In genomic region chr5:88672644-88673493, GRCh38 we compare ENCODE assay signal across 13 cellular contexts.
DNase-seq lines count a peak whose midpoint lies in the region; ATAC-seq and TF ChIP-seq lines count a peak whose summit lies in the region.
"Had no signal": no experiment of that assay in that cellular context is flagged by ENCODE, and none has a peak within 500 bp of the region (broad histone marks: within the 10 kb centered on the region; RNA-seq: fewer than 3 reads in every experiment).

No MANE protein-coding gene starts in this region.

- H3K4me1 ChIP-seq in MM.1S (ENCODE audit: low read length), result peaks cover 33% of the 10 kb centered on the region

- H3K27ac Mint-ChIP-seq in naive B cell (peak overlapping the region in 4 of 6 donors; percentile 86 to 98 (median 92)), HFFc6 (no peak overlapping the region)

- H3K27me3 ChIP-seq in MM.1S (replicated peaks; ENCODE audit: insufficient read depth, low read length), result no peaks in the 10 kb centered on the region
- H3K27me3 ChIP-seq: SJSA1 had no signal

- peaks cover 41% of the 10 kb centered on the region for H3F3A ChIP-seq in MM.1S (ENCODE audit: insufficient read depth, low read length)

- no peak for TF ChIP-seq POLR2A in GM18505 (IDR thresholded peaks at IDR 0.05; ENCODE audit: borderline replicate concordance, extremely low read depth, insufficient read depth, insufficient read length)

- H3K9me3 Mint-ChIP-seq in naive B cell (peaks cover 4 to 40% (median 28%) of the 10 kb centered on the region in 7 donors), HFFc6 (no peaks in the 10 kb centered on the region)

- DNase-seq in Daoy (ENCODE audit: low read depth) (peak; percentile 57), MM.1S (no peak), astrocyte of the spinal cord (ENCODE audit: low read depth, low spot score) (peak; percentile 87), naive B cell (no peak), SW480 (ENCODE audit: low spot score) (no peak), HFFc6 (no peak)
- DNase-seq: activated effector memory CD4-positive, alpha-beta T cell treated with anti-CD3 and anti-CD28 coated beads, Interleukin-2, amount 50 U/mL, for 16 hours; erythroblast; GDM1; uterus had no signal

- TF ChIP-seq CTCF in MM.1S (IDR thresholded peaks at IDR 0.05; ENCODE audit: low read length), result no peak
- no peak for TF ChIP-seq CTCF in astrocyte of the spinal cord (IDR thresholded peaks at IDR 0.05; ENCODE audit: low read depth, low read length)
- TF ChIP-seq CTCF in HFFc6 (IDR thresholded peaks at IDR 0.05), result no peak

- H3K27me3 Mint-ChIP-seq in naive B cell, result peaks cover 79 to 91% (median 82%) of the 10 kb centered on the region in 3 donors
- H3K27me3 Mint-ChIP-seq in HFFc6 (ENCODE audit: insufficient read depth), result peaks cover 61% of the 10 kb centered on the region

- H3K36me3 ChIP-seq in MM.1S (replicated peaks; ENCODE audit: insufficient read depth, low read length), result no peaks in the 10 kb centered on the region
- H3K36me3 ChIP-seq: SJSA1, uterus had no signal

- H3K9me2 ChIP-seq in MM.1S (replicated peaks; ENCODE audit: insufficient read depth, low read length), result no peaks in the 10 kb centered on the region

- ATAC-seq in naive B cell (ENCODE audit: low read depth in 2 of 2) (no peak), GM18505 (IDR thresholded peaks at IDR 0.05; ENCODE audit: unreplicated experiment) (no peak), HG03571 (IDR thresholded peaks at IDR 0.05; ENCODE audit: unreplicated experiment) (no peak)

- H3K9me3 ChIP-seq in MM.1S (replicated peaks; ENCODE audit: insufficient read depth, low read length), result no peaks in the 10 kb centered on the region
- H3K9me3 ChIP-seq: SJSA1, uterus had no signal

- peaks cover 15% of the 10 kb centered on the region for H3K79me2 ChIP-seq in MM.1S (ENCODE audit: low read length)

- no peak overlapping the region for H3K4me3 ChIP-seq in MM.1S (ENCODE audit: low read length)
- H3K4me3 ChIP-seq in astrocyte of the spinal cord (ENCODE audit: low read depth, low read length), result peak overlapping the region; percentile 69
- H3K4me3 ChIP-seq: SJSA1, uterus had no signal

- no peak overlapping the region for H2AFZ ChIP-seq in MM.1S (ENCODE audit: low read length)

- H3K9ac ChIP-seq in MM.1S (ENCODE audit: low read length), result no peak overlapping the region; the same call in 1 of the 2 replicates

- H3K4me1 Mint-ChIP-seq in naive B cell (peaks cover 24 to 38% (median 35%) of the 10 kb centered on the region in 3 donors), HFFc6 (ENCODE audit: low read depth) (peaks cover 21% of the 10 kb centered on the region)

- in situ Hi-C loops in astrocyte of the spinal cord (cut with HindIII; ENCODE audit: low sequenced_read_pairs), result no loop called here

- H3K4me3 Mint-ChIP-seq in naive B cell, result peak overlapping the region; percentile 24 to 92 (median 70)
- no peak overlapping the region for H3K4me3 Mint-ChIP-seq in HFFc6

- H4K20me1 ChIP-seq in MM.1S (ENCODE audit: insufficient read depth, low read length), result no peaks in the 10 kb centered on the region

- peak overlapping the region; percentile 82 for H3K4me2 ChIP-seq in MM.1S (ENCODE audit: low read depth, low read length)

- peaks cover 12 to 15% of the 10 kb centered on the region in 2 donors for H3K36me3 Mint-ChIP-seq in naive B cell
- H3K36me3 Mint-ChIP-seq in HFFc6 (ENCODE audit: low read depth), result no peaks in the 10 kb centered on the region

- no peak overlapping the region for H3K27ac ChIP-seq in MM.1S (ENCODE audit: low read length)
- H3K27ac ChIP-seq: SJSA1 had no signal

Comparison
In these comparisons a context has a peak if more than half of its experiments do, and no peak if none do; other contexts are left out.
1. DNase-seq: peak in Daoy (single experiment) and astrocyte of the spinal cord (single experiment); none in MM.1S (single experiment), naive B cell (single experiment), SW480 (single experiment) and HFFc6 (single experiment).